In genomic region chr14:50225974-50226297, GRCh38 we compare ENCODE assay signal across 9 cellular contexts. TPM values are rescaled to one million over a fixed set of nuclear protein-coding genes. Genes with fewer than 3 reads are reported as not detected.
DNase-seq lines count a peak whose midpoint lies in the region; ATAC-seq and TF ChIP-seq lines count a peak whose summit lies in the region.
"Had no signal": no experiment of that assay in that cellular context is flagged by ENCODE, and none has a peak within 500 bp of the region (broad histone marks: within the 10 kb centered on the region; RNA-seq: fewer than 3 reads in every experiment).

No MANE protein-coding gene starts in this region.

- H3K4me3 ChIP-seq in SK-N-MC: no peak overlapping the region
- H3K4me3 ChIP-seq in testis: no peak overlapping the region

- TF ChIP-seq CTCF in testis (IDR thresholded peaks at IDR 0.05): no peak

- H3K36me3 ChIP-seq in SK-N-MC (ENCODE audit: insufficient read depth, low read length): peaks cover 9% of the 10 kb centered on the region
- H3K36me3 ChIP-seq in testis (ENCODE audit: low read depth, missing control alignments): no peaks in the 10 kb centered on the region

- 27 to 49% methylated on average over 5 of the region's 5 CpGs for WGBS in testis, 2 donors

- H3K9me3 ChIP-seq in SK-N-MC (ENCODE audit: low read depth, low read length): no peaks in the 10 kb centered on the region; the same call in 1 of the 2 replicates
- H3K9me3 ChIP-seq in testis: no peaks in the 10 kb centered on the region

- peaks cover 0 to 9% (median 2%) of the 10 kb centered on the region in 3 donors for H3K27me3 Mint-ChIP-seq in immature natural killer cell (ENCODE audit: low read depth in 3 of 3)

- DNase-seq in NCI-H82 (lab: John Stamatoyannopoulos, UW) (peak; percentile 10), NCI-H82 treated with DMSO at 0.1 percent for 48 hours (lab: John Stamatoyannopoulos, UW; ENCODE audit: unreplicated experiment) (no peak), SK-N-MC (ENCODE audit: low read depth, low spot score) (no peak), immature natural killer cell (no peak), testis (peak; percentile 31), T1000 (lab: John Stamatoyannopoulos, UW) (no peak)
- DNase-seq: activated CD4-positive, CD25-positive, alpha-beta regulatory T cell had no signal

- H3K9ac ChIP-seq in SK-N-MC (ENCODE audit: insufficient read length): no peak overlapping the region

- H3K4me1 Mint-ChIP-seq in immature natural killer cell: peaks cover 71 to 89% of the 10 kb centered on the region in 2 donors

- H3K27me3 ChIP-seq in testis: no peaks in the 10 kb centered on the region

- peak overlapping the region; percentile 34; the same call in 1 of the 2 replicates for H3K27ac ChIP-seq in SK-N-MC
- H3K27ac ChIP-seq in testis: peak overlapping the region; percentile 2 to 64

- H3K27ac Mint-ChIP-seq in immature natural killer cell: peak overlapping the region in 5 of 6 donors; percentile 14 to 46 (median 31)

- H3K4me1 ChIP-seq in testis: peaks cover 28% of the 10 kb centered on the region

- no peak for TF ChIP-seq POLR2A in testis (IDR thresholded peaks at IDR 0.05)

- intact Hi-C loops in testis (cut with DNase I; ENCODE audit: low total_unique reads): no loop called here

- H3K9me3 Mint-ChIP-seq in immature natural killer cell: no peaks in the 10 kb centered on the region

- ATAC-seq in GM21717 (IDR thresholded peaks at IDR 0.05; ENCODE audit: unreplicated experiment) (no peak), HG02884 (IDR thresholded peaks at IDR 0.05; ENCODE audit: unreplicated experiment) (no peak)

- peak overlapping the region in 2 of 5 donors; percentile 16 to 41 for H3K4me3 Mint-ChIP-seq in immature natural killer cell

- peaks cover 0 to 5% (median 5%) of the 10 kb centered on the region in 3 donors for H3K36me3 Mint-ChIP-seq in immature natural killer cell

RNA-seq across cellular contexts. Expression of gene SOS2, which starts 5.4 kb away (rescaled TPM):
- 10 to 100 TPM; 13.8 to 15.5 (median 14.3) TPM for polyA plus RNA-seq in immature natural killer cell
- total RNA-seq in testis: 10 to 100 TPM; 48.6 to 56.6 TPM
- polyA plus RNA-seq in testis (ENCODE audit: insufficient read depth, low read depth, low replicate concordance): 59.7 TPM

Comparison
In these comparisons a context has a peak if more than half of its experiments do, and no peak if none do; other contexts are left out.
1. DNase-seq: peak in NCI-H82 (single experiment) and testis (single experiment); none in NCI-H82 treated with DMSO at 0.1 percent for 48 hours (single experiment), SK-N-MC (single experiment), immature natural killer cell (0 of 3) and T1000 (single experiment).